Comparison of ENCODE assay signal across 8 cellular contexts in genomic region chr12:14995583-14996425, GRCh38. TPM values are rescaled to one million over a fixed set of nuclear protein-coding genes. Genes with fewer than 3 reads are reported as not detected.
DNase-seq lines count a peak whose midpoint lies in the region; ATAC-seq, FAIRE-seq and TF ChIP-seq lines count a peak whose summit lies in the region.

No MANE protein-coding gene starts in this region.

- no peak for TF ChIP-seq EP300 in GM12878 (IDR thresholded peaks at IDR 0.05; ENCODE audit: borderline replicate concordance in 1 of 2, control insufficient read depth in 1 of 2, low read depth in 2 of 2, low read length in 2 of 2)

- TF ChIP-seq RAD21 in GM12878 (IDR thresholded peaks at IDR 0.05; ENCODE audit: insufficient read depth, low read depth, low read length), result peak; percentile 87

- no peaks in the 10 kb centered on the region for H3K36me3 Mint-ChIP-seq in CD4-positive, alpha-beta T cell (ENCODE audit: low read depth)
- peaks cover 3% of the 10 kb centered on the region for H3K36me3 Mint-ChIP-seq in activated naive CD4-positive, alpha-beta T cell treated with anti-CD3 and anti-CD28 coated beads, Interleukin-2, amount 10 ng/mL, durations not matched to agents 7 days and 5 days

- no peaks in the 10 kb centered on the region for H4K20me1 ChIP-seq in GM12878 (ENCODE audit: control insufficient read depth, insufficient read depth)

- peaks cover 6% of the 10 kb centered on the region; the same call in 1 of the 2 replicates for H3K4me1 ChIP-seq in GM12878 (ENCODE audit: control insufficient read depth, insufficient read depth, low read length)

- WGBS in GM12878 (ENCODE audit: insufficient coverage, insufficient replicate concordance, low lambda C conversion rate, missing lambda C conversion rate), result 98% methylated on average over 3 of the region's 3 CpGs

- in situ Hi-C loops in GM12878 (cut with MboI), result loop anchor here (5.0 to 10.0 kb wide), 3 partner anchors 149 to 761 kb away; no protein-coding TSS in a partner anchor

- no peak overlapping the region for H2AFZ ChIP-seq in GM12878 (ENCODE audit: control insufficient read depth, low read depth, low read length)

- no peak overlapping the region for H3K9ac ChIP-seq in GM12878 (ENCODE audit: control insufficient read depth, insufficient read depth, low read length)

- H3K27ac Mint-ChIP-seq in CD4-positive, alpha-beta T cell, result peak overlapping the region; percentile 82
- H3K27ac Mint-ChIP-seq in activated naive CD4-positive, alpha-beta T cell treated with anti-CD3 and anti-CD28 coated beads, Interleukin-2, amount 10 ng/mL, durations not matched to agents 7 days and 5 days, result no peak overlapping the region

- no TSS peak for BruUV-seq in GM12878 (replicated peaks; lab: Mats Ljungman, UMichigan)

- ATAC-seq in CD4-positive, alpha-beta T cell (ENCODE audit: poor library complexity), result peak; percentile 72
- ATAC-seq in GM12878, result peak; percentile 64

- peak; percentile 76 for TF ChIP-seq CTCF in CD4-positive, alpha-beta T cell (IDR thresholded peaks at IDR 0.05)
- peak; percentile 34 to 62 (median 42); a peak in 4 of 6 replicates for TF ChIP-seq CTCF in GM12878 (IDR thresholded peaks at IDR 0.05 in 2 of 3, conservative IDR thresholded peaks at IDR 0.05 in 1 of 3; ENCODE audit: control insufficient read depth in 2 of 3, extremely low read depth in 1 of 3, insufficient read depth in 1 of 3, low read depth in 3 of 3, low read length in 3 of 3)
- TF ChIP-seq CTCF in kidney epithelial cell (IDR thresholded peaks at IDR 0.05; ENCODE audit: insufficient read depth, low read length, poor library complexity, severe bottlenecking), result peak; percentile 44

- POLR2A ChIA-PET in CD4-positive, alpha-beta T cell (lab: Charles Lee), result interaction anchor here (0.6 to 5.2 kb wide), 18 partner anchors 34 to 630 kb away, joined by 3 to 74 read pairs (median 5); partner anchors contain the start of genes ARHGDIB, ATF7IP, C12orf60 and ERP27
- POLR2A ChIA-PET in GM12878 (lab: Charles Lee), result interaction anchor here (0.7 to 0.8 kb wide), 2 partner anchors 39 to 342 kb away, joined by 3 read pairs; no protein-coding TSS in a partner anchor

- H3K4me1 Mint-ChIP-seq in CD4-positive, alpha-beta T cell (ENCODE audit: low read depth), result peaks cover 36% of the 10 kb centered on the region
- peaks cover 26% of the 10 kb centered on the region for H3K4me1 Mint-ChIP-seq in activated naive CD4-positive, alpha-beta T cell treated with anti-CD3 and anti-CD28 coated beads, Interleukin-2, amount 10 ng/mL, durations not matched to agents 7 days and 5 days

- H3K4me2 ChIP-seq in GM12878 (ENCODE audit: control insufficient read depth, insufficient read depth), result no peak overlapping the region

- no peaks in the 10 kb centered on the region for H3K36me3 ChIP-seq in GM12878 (ENCODE audit: control insufficient read depth in 2 of 2, insufficient read depth in 2 of 2, low read length in 1 of 2)
- H3K36me3 ChIP-seq in kidney epithelial cell (ENCODE audit: control insufficient read depth, insufficient read depth, low read length), result no peaks in the 10 kb centered on the region

- H3K79me2 ChIP-seq in GM12878 (ENCODE audit: control insufficient read depth, insufficient read depth, low read length), result no peaks in the 10 kb centered on the region

- SMC1A ChIA-PET in GM12878 (lab: Charles Lee; ENCODE audit: uncharacterized antibody, unreplicated experiment), result interaction anchor here (0.6 to 16.7 kb wide), 40 partner anchors 8 to 758 kb away, joined by 3 to 242 read pairs (median 4); partner anchors contain the start of genes ART4, C12orf60, ERP27 and PDE6H

- no peaks in the 10 kb centered on the region for H3K9me3 ChIP-seq in CD4-positive, alpha-beta T cell (ENCODE audit: control insufficient read depth, low read length)
- no peaks in the 10 kb centered on the region; the same call in 1 of the 3 replicates for H3K9me3 ChIP-seq in GM12878 (replicated peaks; ENCODE audit: control insufficient read depth, insufficient read depth, low read length)

- RAD21 ChIA-PET in GM12878 (lab: Charles Lee; ENCODE audit: unreplicated experiment), result interaction anchor here (0.6 to 4.5 kb wide), 35 partner anchors 8 to 758 kb away, joined by 3 to 70 read pairs (median 4); partner anchors contain the start of genes ART4, ERP27, PDE6H and RERG

- H3K9me3 Mint-ChIP-seq in CD4-positive, alpha-beta T cell, result peaks cover 3% of the 10 kb centered on the region
- H3K9me3 Mint-ChIP-seq in activated naive CD4-positive, alpha-beta T cell treated with anti-CD3 and anti-CD28 coated beads, Interleukin-2, amount 10 ng/mL, durations not matched to agents 7 days and 5 days, result peaks cover 7% of the 10 kb centered on the region

- no peak overlapping the region for H3K27ac ChIP-seq in CD4-positive, alpha-beta T cell (ENCODE audit: low read depth, low read length)
- H3K27ac ChIP-seq in GM12878 (ENCODE audit: control insufficient read depth, insufficient read depth), result no peak overlapping the region

- TF ChIP-seq POLR2A in H54 (IDR thresholded peaks at IDR 0.05; ENCODE audit: low read depth, low read length), result no peak
- TF ChIP-seq POLR2A in GM12878 (IDR thresholded peaks at IDR 0.05; ENCODE audit: low read depth, low read length), result no peak

- H3K4me3 Mint-ChIP-seq in CD4-positive, alpha-beta T cell, result peak overlapping the region; percentile 60
- H3K4me3 Mint-ChIP-seq in activated naive CD4-positive, alpha-beta T cell treated with anti-CD3 and anti-CD28 coated beads, Interleukin-2, amount 10 ng/mL, durations not matched to agents 7 days and 5 days, result no peak overlapping the region

- no peak for DNase-seq in CD4-positive, alpha-beta T cell
- DNase-seq in H54 (ENCODE audit: insufficient read length, low spot score) (no peak), NCI-H446 (lab: John Stamatoyannopoulos, UW) (peak; percentile 18 to 66), GM12878 (ENCODE audit: low read depth, low spot score) (peak; percentile 34), kidney epithelial cell (ENCODE audit: low read depth) (peak; percentile 31), urothelium cell line (ENCODE audit: low spot score) (peak; percentile 33), 8988T (no peak)
- no peak for DNase-seq in activated naive CD4-positive, alpha-beta T cell treated with anti-CD3 and anti-CD28 coated beads, Interleukin-2, amount 10 ng/mL, durations not matched to agents 7 days and 5 days

- FAIRE-seq in H54 (lab: Jason Lieb, UNC) (peak; percentile 41), GM12878 (lab: Jason Lieb, UNC) (no peak), urothelium cell line (lab: Jason Lieb, UNC) (no peak)

- no peaks in the 10 kb centered on the region for H3K27me3 ChIP-seq in CD4-positive, alpha-beta T cell (ENCODE audit: control insufficient read depth, insufficient read depth, low read length)
- H3K27me3 ChIP-seq in GM12878 (replicated peaks in 1 of 2; ENCODE audit: control insufficient read depth in 2 of 2, insufficient read depth in 2 of 2, low read length in 1 of 2) (no peaks in the 10 kb centered on the region), kidney epithelial cell (ENCODE audit: control insufficient read depth, insufficient read depth, low read length) (no peaks in the 10 kb centered on the region)

- intact Hi-C loops in CD4-positive, alpha-beta T cell (cut with DNase I, micrococcal nuclease), result loop anchor here (1.0 to 10.0 kb wide), 10 partner anchors 35 to 761 kb away; partner anchors contain the start of genes ARHGDIB (in 1 of the 2) and RERG (in 1 of the 2)
- intact Hi-C loops in GM12878 (cut with micrococcal nuclease; ENCODE audit: unreplicated experiment), result loop anchor here (1.0 to 10.0 kb wide), 5 partner anchors 59 to 761 kb away; no protein-coding TSS in a partner anchor

- CTCF ChIA-PET in CD4-positive, alpha-beta T cell (lab: Charles Lee), result interaction anchor here (0.7 to 2.5 kb wide), 37 partner anchors 8 to 1800 kb away, joined by 3 to 31 read pairs (median 5); partner anchors contain the start of genes ART4, C12orf60, EMP1 and ERP27
- CTCF ChIA-PET in GM12878 (lab: Yijun Ruan, JAX), result interaction anchor here (0.6 to 7.8 kb wide), 46 partner anchors 8 to 758 kb away, joined by 3 to 104 read pairs (median 5); partner anchors contain the start of genes ARHGDIB, ART4, C12orf60 and ERP27
- CTCF ChIA-PET in activated naive CD4-positive, alpha-beta T cell treated with anti-CD3 and anti-CD28 coated beads, Interleukin-2, amount 10 ng/mL, durations not matched to agents 7 days and 5 days (lab: Charles Lee), result interaction anchor here (0.6 to 8.7 kb wide), 22 partner anchors 8 to 306 kb away, joined by 3 to 106 read pairs (median 3); partner anchors contain the start of genes ART4, ERP27 and RERG

- H3K27me3 Mint-ChIP-seq in CD4-positive, alpha-beta T cell, result no peaks in the 10 kb centered on the region
- peaks cover 21% of the 10 kb centered on the region for H3K27me3 Mint-ChIP-seq in activated naive CD4-positive, alpha-beta T cell treated with anti-CD3 and anti-CD28 coated beads, Interleukin-2, amount 10 ng/mL, durations not matched to agents 7 days and 5 days

- H3K4me3 ChIP-seq in GM12878 (no peak overlapping the region), kidney epithelial cell (ENCODE audit: low read depth, low read length) (no peak overlapping the region)

RNA-seq across cellular contexts. Expression of gene PDE6H, which starts 23.0 kb away (rescaled TPM):
- total RNA-seq in CD4-positive, alpha-beta T cell, result not detected
- total RNA-seq in GM12878 (2013; cell fraction: nucleolus; rRNA removed), result not detected in 2 replicates
- total RNA-seq in GM12878 (2014; rRNA removed) (0.33 TPM in 1 of 2 replicates, not detected in the other), GM12878 (2014; rRNA removed; fragmentation: Illumina TruSeq; extraction: Trizol) (not detected in 2 replicates), GM12878 (2021) (not detected in 2 replicates), kidney epithelial cell (not detected in 2 replicates)
- polyA plus RNA-seq in GM12878 (2011; ENCODE audit: low read depth), result not detected
- polyA plus RNA-seq in GM12878 (2011; rRNA removed) (0.16 and 0.29 TPM in 2 replicates), GM12878 (2014; fragmentation: Illumina TruSeq; extraction: Trizol) (not detected in 2 replicates), GM12878 (2014; fragmentation: Nextera tagmentation; extraction: Ambion mirVana) (not detected), GM12878 (2014; rRNA removed) (not detected in 2 replicates), GM12878 (2016; fragmentation: Nextera tagmentation; extraction: Ambion mirVana) (not detected)
- not detected in 2 replicates for polyA plus RNA-seq in GM12878 (2011; cell fraction: cytosol; rRNA removed)
- polyA plus RNA-seq in GM12878 (2011; cell fraction: nucleus; rRNA removed), result 0.20 and 0.34 TPM in 2 replicates
- not detected in 2 replicates for polyA plus RNA-seq in GM12878 (2012)
- polyA minus RNA-seq in GM12878 (2011; rRNA and poly(A)+ RNA removed), result not detected in 2 replicates
- not detected in 2 replicates for polyA minus RNA-seq in GM12878 (2011; cell fraction: cytosol; rRNA and poly(A)+ RNA removed)
- polyA minus RNA-seq in GM12878 (2011; cell fraction: nucleus; rRNA and poly(A)+ RNA removed), result not detected in 2 replicates

RNA-seq across cellular contexts. Expression of gene ARHGDIB, which starts 34.4 kb away (rescaled TPM):
- total RNA-seq in CD4-positive, alpha-beta T cell, result 100 to 1,000 TPM; 872 to 942 TPM
- total RNA-seq in GM12878 (2013; cell fraction: nucleolus; rRNA removed), result 164 and 166 TPM in 2 replicates
- 916 and 989 TPM in 2 replicates for total RNA-seq in GM12878 (2014; rRNA removed)
- 1,126 and 1,183 TPM in 2 replicates for total RNA-seq in GM12878 (2014; rRNA removed; fragmentation: Illumina TruSeq; extraction: Trizol)
- 793 and 796 TPM in 2 replicates for total RNA-seq in GM12878 (2021)
- 886 TPM for polyA plus RNA-seq in GM12878 (2011; ENCODE audit: low read depth)
- polyA plus RNA-seq in GM12878 (2011; rRNA removed), result 1,451 and 1,700 TPM in 2 replicates
- polyA plus RNA-seq in GM12878 (2011; cell fraction: cytosol; rRNA removed), result 1,936 and 2,352 TPM in 2 replicates
- 633 and 740 TPM in 2 replicates for polyA plus RNA-seq in GM12878 (2011; cell fraction: nucleus; rRNA removed)
- 908 and 964 TPM in 2 replicates for polyA plus RNA-seq in GM12878 (2012)
- polyA plus RNA-seq in GM12878 (2014; fragmentation: Illumina TruSeq; extraction: Trizol), result 2,158 and 2,397 TPM in 2 replicates
- 1,000 to 10,000 TPM; 2,339 to 2,849 TPM for polyA plus RNA-seq in GM12878 (2014; fragmentation: Nextera tagmentation; extraction: Ambion mirVana)
- polyA plus RNA-seq in GM12878 (2014; rRNA removed), result 954 and 1,483 TPM in 2 replicates
- polyA plus RNA-seq in GM12878 (2016; fragmentation: Nextera tagmentation; extraction: Ambion mirVana), result 1,000 to 10,000 TPM; 1,165 to 1,209 TPM
- polyA minus RNA-seq in GM12878 (2011; rRNA and poly(A)+ RNA removed), result 1,338 and 1,379 TPM in 2 replicates
- polyA minus RNA-seq in GM12878 (2011; cell fraction: cytosol; rRNA and poly(A)+ RNA removed), result 231 and 269 TPM in 2 replicates
- 159 and 240 TPM in 2 replicates for polyA minus RNA-seq in GM12878 (2011; cell fraction: nucleus; rRNA and poly(A)+ RNA removed)
- total RNA-seq in kidney epithelial cell, result 10.4 and 13.8 TPM in 2 replicates

RNA-seq across cellular contexts. Expression of gene ERP27, which starts 57.5 kb away (rescaled TPM):
- 10 to 100 TPM; 16.2 to 17.1 TPM for total RNA-seq in CD4-positive, alpha-beta T cell
- total RNA-seq in GM12878 (2013; cell fraction: nucleolus; rRNA removed), result 6.5 and 6.7 TPM in 2 replicates
- 1.0 and 1.6 TPM in 2 replicates for total RNA-seq in GM12878 (2014; rRNA removed)
- 1.5 and 1.8 TPM in 2 replicates for total RNA-seq in GM12878 (2014; rRNA removed; fragmentation: Illumina TruSeq; extraction: Trizol)
- total RNA-seq in GM12878 (2021), result 0.93 and 1.1 TPM in 2 replicates
- 0.96 TPM for polyA plus RNA-seq in GM12878 (2011; ENCODE audit: low read depth)
- 2.0 and 2.1 TPM in 2 replicates for polyA plus RNA-seq in GM12878 (2011; rRNA removed)
- 0.55 and 0.64 TPM in 2 replicates for polyA plus RNA-seq in GM12878 (2011; cell fraction: cytosol; rRNA removed)
- polyA plus RNA-seq in GM12878 (2011; cell fraction: nucleus; rRNA removed), result 2.3 and 2.5 TPM in 2 replicates
- 1.1 and 1.4 TPM in 2 replicates for polyA plus RNA-seq in GM12878 (2012)
- polyA plus RNA-seq in GM12878 (2014; fragmentation: Illumina TruSeq; extraction: Trizol), result 1.5 and 2.4 TPM in 2 replicates
- polyA plus RNA-seq in GM12878 (2014; fragmentation: Nextera tagmentation; extraction: Ambion mirVana), result 1 to 10 TPM in 1 of 2 experiments, under 1 TPM in 1; 0.91 to 1.3 TPM
- 0.90 and 1.5 TPM in 2 replicates for polyA plus RNA-seq in GM12878 (2014; rRNA removed)
- 1 to 10 TPM in 1 of 2 experiments, under 1 TPM in 1; 0.95 to 1.7 TPM for polyA plus RNA-seq in GM12878 (2016; fragmentation: Nextera tagmentation; extraction: Ambion mirVana)
- 2.0 and 2.4 TPM in 2 replicates for polyA minus RNA-seq in GM12878 (2011; rRNA and poly(A)+ RNA removed)
- polyA minus RNA-seq in GM12878 (2011; cell fraction: cytosol; rRNA and poly(A)+ RNA removed), result not detected in 2 replicates
- 3.3 and 7.4 TPM in 2 replicates for polyA minus RNA-seq in GM12878 (2011; cell fraction: nucleus; rRNA and poly(A)+ RNA removed)
- 0.07 and 0.13 TPM in 2 replicates for total RNA-seq in kidney epithelial cell

Comparison
In these comparisons a context has a peak if more than half of its experiments do, and no peak if none do; other contexts are left out.
1. DNase-seq: peak in NCI-H446 (2 of 2), GM12878 (single experiment), kidney epithelial cell (single experiment) and urothelium cell line (single experiment); none in CD4-positive, alpha-beta T cell (0 of 10), H54 (single experiment), 8988T (single experiment) and activated naive CD4-positive, alpha-beta T cell treated with anti-CD3 and anti-CD28 coated beads, Interleukin-2, amount 10 ng/mL, durations not matched to agents 7 days and 5 days (single experiment).
2. RNA of gene ARHGDIB, which starts 34.4 kb away (total RNA-seq): 872 to 942 TPM in CD4-positive, alpha-beta T cell and 164 to 1,183 TPM in GM12878; 10.4 to 13.8 TPM in kidney epithelial cell; every median in the first group is over 10 times any median in the second.
3. Peak in every context shown above with its lines, with median percentiles within 50 percentile points of each other: CTCF ChIP-seq.